8 cellular contexts compared by ENCODE assay signal in genomic region chr6:113381957-113382356, GRCh38.
A peak's percentile ranks its signal among the peaks of the same experiment; 100 is the strongest.
DNase-seq lines count a peak whose midpoint lies in the region; ATAC-seq, FAIRE-seq and TF ChIP-seq lines count a peak whose summit lies in the region.

No MANE protein-coding gene starts in this region.

- no peaks in the 10 kb centered on the region for H3K79me2 ChIP-seq in HepG2 (ENCODE audit: insufficient read depth, low read length)

- H3K4me1 ChIP-seq in right lobe of liver, result no peaks in the 10 kb centered on the region
- no peaks in the 10 kb centered on the region for H3K4me1 ChIP-seq in HepG2 (ENCODE audit: insufficient read depth, low read length)

- no peak overlapping the region for H3K9ac ChIP-seq in HepG2 (ENCODE audit: insufficient read depth, low read depth, low read length)

- POLR2A ChIA-PET in HepG2 (lab: Yijun Ruan, JAX), result no interaction called here
- POLR2A ChIA-PET in activated CD4-positive, alpha-beta memory T cell treated with anti-CD3 and anti-CD28 coated beads, Interleukin-2, amount 10 ng/mL, durations not matched to agents 7 days and 5 days (lab: Charles Lee), result no interaction called here
- POLR2A ChIA-PET in activated CD4-positive, alpha-beta T cell treated with anti-CD3 and anti-CD28 coated beads for 36 hours (lab: Charles Lee), result no interaction called here

- H3K36me3 Mint-ChIP-seq in T-helper 17 cell (ENCODE audit: low read depth), result no peaks in the 10 kb centered on the region
- H3K36me3 Mint-ChIP-seq in activated CD4-positive, alpha-beta memory T cell treated with anti-CD3 and anti-CD28 coated beads, Interleukin-2, amount 10 ng/mL, durations not matched to agents 7 days and 5 days (ENCODE audit: low read depth), result no peaks in the 10 kb centered on the region
- no peaks in the 10 kb centered on the region for H3K36me3 Mint-ChIP-seq in activated CD4-positive, alpha-beta T cell treated with anti-CD3 and anti-CD28 coated beads for 36 hours (ENCODE audit: low read depth)

- no peaks in the 10 kb centered on the region for H4K20me1 ChIP-seq in HepG2 (ENCODE audit: insufficient read depth, low read length)

- in situ Hi-C loops in HepG2 (cut with HindIII; ENCODE audit: extremely low pct_ligation_motif_present, low pct_unique_long_range_greater_than_20kb), result no loop called here

- TF ChIP-seq CTCF in right lobe of liver (IDR thresholded peaks at IDR 0.05) (no peak), HepG2 (CRISPR knock-in tag; IDR thresholded peaks at IDR 0.05) (no peak)

- no peak overlapping the region for H3K4me3 ChIP-seq in right lobe of liver
- no peak overlapping the region for H3K4me3 ChIP-seq in HepG2 (replicated peaks in 1 of 3; ENCODE audit: insufficient read depth in 1 of 3, low read depth in 2 of 3, low read length in 3 of 3)

- intact Hi-C loops in right lobe of liver (cut with DNase I), result no loop called here
- intact Hi-C loops in HepG2 (cut with micrococcal nuclease; ENCODE audit: unreplicated experiment), result no loop called here
- intact Hi-C loops in activated CD4-positive, alpha-beta T cell treated with anti-CD3 and anti-CD28 coated beads for 36 hours (cut with DNase I, micrococcal nuclease), result no loop called here

- DNase-seq in right lobe of liver (peak in 1 of 3 donors; percentile 22), HepG2 (ENCODE audit: low spot score) (no peak), NCI-H2171 (lab: John Stamatoyannopoulos, UW) (peak; percentile 48), fibroblast of peridontal ligament (ENCODE audit: extremely low read depth) (peak; percentile 69), T-helper 17 cell (no peak)
- DNase-seq in activated CD4-positive, alpha-beta memory T cell treated with anti-CD3 and anti-CD28 coated beads, Interleukin-2, amount 10 ng/mL, durations not matched to agents 7 days and 5 days, result no peak
- no peak for DNase-seq in activated CD4-positive, alpha-beta T cell treated with anti-CD3 and anti-CD28 coated beads for 36 hours

- H3K4me1 Mint-ChIP-seq in T-helper 17 cell, result no peaks in the 10 kb centered on the region
- no peaks in the 10 kb centered on the region for H3K4me1 Mint-ChIP-seq in activated CD4-positive, alpha-beta memory T cell treated with anti-CD3 and anti-CD28 coated beads, Interleukin-2, amount 10 ng/mL, durations not matched to agents 7 days and 5 days
- H3K4me1 Mint-ChIP-seq in activated CD4-positive, alpha-beta T cell treated with anti-CD3 and anti-CD28 coated beads for 36 hours, result no peaks in the 10 kb centered on the region

- no peak overlapping the region for H3K27ac ChIP-seq in right lobe of liver
- H3K27ac ChIP-seq in HepG2 (ENCODE audit: extremely low read length, insufficient read depth, low read length), result no peak overlapping the region

- H2AFZ ChIP-seq in HepG2 (ENCODE audit: low read length), result no peak overlapping the region

- TF ChIP-seq RAD21 in HepG2 (CRISPR knock-in tag; IDR thresholded peaks at IDR 0.05), result no peak

- no peaks in the 10 kb centered on the region for H3K36me3 ChIP-seq in right lobe of liver
- no peaks in the 10 kb centered on the region for H3K36me3 ChIP-seq in HepG2 (replicated peaks in 1 of 2; ENCODE audit: control insufficient read depth in 1 of 2, insufficient read depth in 2 of 2, low read length in 2 of 2)

- no peaks in the 10 kb centered on the region for H3K9me3 Mint-ChIP-seq in activated CD4-positive, alpha-beta memory T cell treated with anti-CD3 and anti-CD28 coated beads, Interleukin-2, amount 10 ng/mL, durations not matched to agents 7 days and 5 days
- H3K9me3 Mint-ChIP-seq in activated CD4-positive, alpha-beta T cell treated with anti-CD3 and anti-CD28 coated beads for 36 hours (ENCODE audit: low read depth), result no peaks in the 10 kb centered on the region

- H3K27me3 Mint-ChIP-seq in T-helper 17 cell, result peaks cover 4% of the 10 kb centered on the region
- H3K27me3 Mint-ChIP-seq in activated CD4-positive, alpha-beta memory T cell treated with anti-CD3 and anti-CD28 coated beads, Interleukin-2, amount 10 ng/mL, durations not matched to agents 7 days and 5 days, result no peaks in the 10 kb centered on the region
- no peaks in the 10 kb centered on the region for H3K27me3 Mint-ChIP-seq in activated CD4-positive, alpha-beta T cell treated with anti-CD3 and anti-CD28 coated beads for 36 hours

- H3K27me3 ChIP-seq in right lobe of liver (no peaks in the 10 kb centered on the region), HepG2 (ENCODE audit: control insufficient read depth in 1 of 2, insufficient read depth in 2 of 2, low read length in 2 of 2) (no peaks in the 10 kb centered on the region)

- 42% methylated on average over 2 of the region's 2 CpGs for WGBS in right lobe of liver (ENCODE audit: insufficient coverage, low coverage, low lambda C conversion rate, missing lambda C conversion rate)
- WGBS in HepG2 (ENCODE audit: low lambda C conversion rate), result 71% methylated on average over 2 of the region's 2 CpGs

- H3K4me3 Mint-ChIP-seq in T-helper 17 cell, result no peak overlapping the region
- no peak overlapping the region for H3K4me3 Mint-ChIP-seq in activated CD4-positive, alpha-beta memory T cell treated with anti-CD3 and anti-CD28 coated beads, Interleukin-2, amount 10 ng/mL, durations not matched to agents 7 days and 5 days
- H3K4me3 Mint-ChIP-seq in activated CD4-positive, alpha-beta T cell treated with anti-CD3 and anti-CD28 coated beads for 36 hours, result no peak overlapping the region

- H3K9me3 ChIP-seq in right lobe of liver (no peaks in the 10 kb centered on the region), HepG2 (ENCODE audit: low read length) (no peaks in the 10 kb centered on the region), T-helper 17 cell (ENCODE audit: control insufficient read depth, low read length, poor library complexity, severe bottlenecking) (no peaks in the 10 kb centered on the region)

- ATAC-seq in right lobe of liver, result peak in 3 of 4 donors; percentile 23 to 28 (median 26)
- ATAC-seq in HepG2, result no peak
- peak; percentile 57 for ATAC-seq in HG03039 (IDR thresholded peaks at IDR 0.05; ENCODE audit: unreplicated experiment)
- no peak for ATAC-seq in T-helper 17 cell
- ATAC-seq in activated CD4-positive, alpha-beta T cell treated with anti-CD3 and anti-CD28 coated beads for 36 hours, result no peak

- H3K4me2 ChIP-seq in HepG2 (ENCODE audit: low read depth, low read length), result no peak overlapping the region

- TF ChIP-seq EP300 in HepG2 (IDR thresholded peaks at IDR 0.05; ENCODE audit: low read depth in 2 of 2, low read length in 2 of 2), result no peak
- no peak for TF ChIP-seq EP300 in HepG2 (CRISPR knock-in tag; IDR thresholded peaks at IDR 0.05; ENCODE audit: borderline replicate concordance)

- no peak overlapping the region for H3K27ac Mint-ChIP-seq in T-helper 17 cell
- H3K27ac Mint-ChIP-seq in activated CD4-positive, alpha-beta memory T cell treated with anti-CD3 and anti-CD28 coated beads, Interleukin-2, amount 10 ng/mL, durations not matched to agents 7 days and 5 days, result no peak overlapping the region
- H3K27ac Mint-ChIP-seq in activated CD4-positive, alpha-beta T cell treated with anti-CD3 and anti-CD28 coated beads for 36 hours, result no peak overlapping the region

- no peak for FAIRE-seq in HepG2 (lab: Jason Lieb, UNC)

- TF ChIP-seq POLR2A in right lobe of liver (IDR thresholded peaks at IDR 0.05), result no peak
- TF ChIP-seq POLR2A in HepG2 (IDR thresholded peaks at IDR 0.05; ENCODE audit: insufficient read depth in 1 of 2, low read depth in 2 of 2, low read length in 2 of 2), result no peak

- CTCF ChIA-PET in HepG2 (lab: Yijun Ruan, JAX; ENCODE audit: low intra/inter-chr PET ratio, low total read pairs), result no interaction called here
- CTCF ChIA-PET in activated CD4-positive, alpha-beta memory T cell treated with anti-CD3 and anti-CD28 coated beads, Interleukin-2, amount 10 ng/mL, durations not matched to agents 7 days and 5 days (lab: Charles Lee), result no interaction called here
- CTCF ChIA-PET in activated CD4-positive, alpha-beta T cell treated with anti-CD3 and anti-CD28 coated beads for 36 hours (lab: Charles Lee), result no interaction called here

- BruUV-seq in HepG2 (replicated peaks; lab: Mats Ljungman, UMichigan), result no TSS peak

TF ChIP-seq in HepG2, 621 proteins besides CTCF, POLR2A, EP300 and RAD21:
- TF ChIP-seq BRD4 (CRISPR knock-in tag; IDR thresholded peaks at IDR 0.05) (no peak), MED8 (CRISPR knock-in tag; IDR thresholded peaks at IDR 0.05; ENCODE audit: insufficient replicate concordance) (no peak), ZFP37 (CRISPR knock-in tag; IDR thresholded peaks at IDR 0.05; ENCODE audit: borderline replicate concordance) (no peak), ZNF17 (CRISPR knock-in tag; IDR thresholded peaks at IDR 0.05) (no peak), XRCC5 (optimal IDR thresholded peaks at IDR 0.05; ENCODE audit: low read length) (no peak), NFATC3 (CRISPR knock-in tag; IDR thresholded peaks at IDR 0.05) (no peak), SCMH1 (CRISPR knock-in tag; IDR thresholded peaks at IDR 0.05; ENCODE audit: borderline replicate concordance) (no peak)

Comparison
In these comparisons a context has a peak if more than half of its experiments do, and no peak if none do; other contexts are left out.
1. ATAC-seq: peak in right lobe of liver (3 of 4) and HG03039 (single experiment); none in HepG2 (single experiment), T-helper 17 cell (single experiment) and activated CD4-positive, alpha-beta T cell treated with anti-CD3 and anti-CD28 coated beads for 36 hours (single experiment).
2. DNase-seq: peak in NCI-H2171 (single experiment) and fibroblast of peridontal ligament (single experiment); none in HepG2 (single experiment), T-helper 17 cell (0 of 3), activated CD4-positive, alpha-beta memory T cell treated with anti-CD3 and anti-CD28 coated beads, Interleukin-2, amount 10 ng/mL, durations not matched to agents 7 days and 5 days (single experiment) and activated CD4-positive, alpha-beta T cell treated with anti-CD3 and anti-CD28 coated beads for 36 hours (single experiment).